In genomic region chr11:122505304-122506006, GRCh38 we compare ENCODE assay signal across 8 cellular contexts.
DNase-seq lines count a peak whose midpoint lies in the region; ATAC-seq and TF ChIP-seq lines count a peak whose summit lies in the region.

No MANE protein-coding gene starts in this region.

- no peak overlapping the region for H3K27ac ChIP-seq in VCaP

- peak; percentile 55 for DNase-seq in GM10266 (ENCODE audit: extremely low spot score)
- peak; percentile 26 for DNase-seq in NCI-H2107 treated with DMSO at 0.1 percent for 48 hours (lab: John Stamatoyannopoulos, UW; ENCODE audit: unreplicated experiment)
- DNase-seq in cerebellum (ENCODE audit: low spot score): peak; percentile 70
- DNase-seq in kidney tubule cell (ENCODE audit: low spot score): peak; percentile 82
- peak; percentile 2 to 15 for DNase-seq in stimulated activated CD4-positive, alpha-beta T cell treated with anti-CD3 and anti-CD28 coated beads, Interleukin-1b, Interleukin-23, amount 100 ng/mL, for 4 hours (ENCODE audit: low read depth in 2 of 2)
- DNase-seq in cortex of kidney (lab: John Stamatoyannopoulos, UW): no peak

- TF ChIP-seq CTCF in GM10266 (IDR thresholded peaks at IDR 0.05; ENCODE audit: control insufficient read depth, insufficient read depth, low read depth, missing control alignments) (peak; percentile 88), VCaP (conservative IDR thresholded peaks at IDR 0.05) (peak; percentile 90)

- peak; percentile 69 for ATAC-seq in HG02759 (IDR thresholded peaks at IDR 0.05; ENCODE audit: unreplicated experiment)
